In genomic region chr2:111157798-111158197, GRCh38 we compare ENCODE assay signal across 12 cellular contexts. TPM values are rescaled to one million over a fixed set of nuclear protein-coding genes. Genes with fewer than 3 reads are reported as not detected.
A peak's percentile ranks its signal among the peaks of the same experiment; 100 is the strongest.
DNase-seq lines count a peak whose midpoint lies in the region; ATAC-seq and TF ChIP-seq lines count a peak whose summit lies in the region.
"Had no signal": no experiment of that assay in that cellular context is flagged by ENCODE, and none has a peak within 500 bp of the region (broad histone marks: within the 10 kb centered on the region; RNA-seq: fewer than 3 reads in every experiment).

No MANE protein-coding gene starts in this region.

- no peaks in the 10 kb centered on the region for H3K27me3 ChIP-seq in WERI-Rb-1 (ENCODE audit: insufficient read depth, low read depth, severe bottlenecking)
- H3K27me3 ChIP-seq in prostate gland (replicated peaks; ENCODE audit: insufficient read depth), result no peaks in the 10 kb centered on the region

- H3K4me1 ChIP-seq in prostate gland (replicated peaks), result peaks cover 10% of the 10 kb centered on the region

- no peaks in the 10 kb centered on the region for H3K9me3 Mint-ChIP-seq in naive thymus-derived CD8-positive, alpha-beta T cell
- no peaks in the 10 kb centered on the region for H3K9me3 Mint-ChIP-seq in osteocyte (ENCODE audit: unreplicated experiment)
- H3K9me3 Mint-ChIP-seq: activated T-helper 2 cell treated with anti-CD3 and anti-CD28 coated beads, Interferon-gamma antibody, Interleukin-2, Interleukin-4, amounts not matched to agents 10 μg/mL and 5 μg/mL and 100 μg/mL, durations not matched to agents 14 hours and 24 hours and 36 hours had no signal

- intact Hi-C loops in prostate gland (cut with DNase I), result no loop called here

- no peaks in the 10 kb centered on the region for H3K27me3 Mint-ChIP-seq in naive thymus-derived CD8-positive, alpha-beta T cell
- no peaks in the 10 kb centered on the region for H3K27me3 Mint-ChIP-seq in osteocyte (ENCODE audit: unreplicated experiment)

- H3K27ac ChIP-seq in WERI-Rb-1, result no peak overlapping the region
- H3K27ac ChIP-seq in prostate gland, result no peak overlapping the region
- H3K27ac ChIP-seq: A549, SK-N-MC had no signal

- H3K36me3 ChIP-seq in WERI-Rb-1, result no peaks in the 10 kb centered on the region; the same call in 1 of the 2 replicates
- no peaks in the 10 kb centered on the region for H3K36me3 ChIP-seq in prostate gland

- no peak for TF ChIP-seq POLR2A in prostate gland (IDR thresholded peaks at IDR 0.05)

- H3K9me3 ChIP-seq in WERI-Rb-1 (ENCODE audit: severe bottlenecking) (no peaks in the 10 kb centered on the region), prostate gland (no peaks in the 10 kb centered on the region)
- H3K9me3 ChIP-seq: A549 had no signal

- peak overlapping the region in 8 of 10 donors; percentile 13 to 75 (median 64) for H3K4me3 Mint-ChIP-seq in naive thymus-derived CD8-positive, alpha-beta T cell
- H3K4me3 Mint-ChIP-seq in osteocyte (ENCODE audit: unreplicated experiment), result no peak overlapping the region

- H3K4me1 Mint-ChIP-seq in naive thymus-derived CD8-positive, alpha-beta T cell, result peaks cover 45 to 65% (median 58%) of the 10 kb centered on the region in 4 donors
- peaks cover 27% of the 10 kb centered on the region for H3K4me1 Mint-ChIP-seq in osteocyte (ENCODE audit: unreplicated experiment)

- 88% methylated on average over 2 of the region's 2 CpGs for WGBS in prostate gland

- H3K27ac Mint-ChIP-seq in naive thymus-derived CD8-positive, alpha-beta T cell, result peak overlapping the region; percentile 58 to 96 (median 92)
- H3K27ac Mint-ChIP-seq in osteocyte (ENCODE audit: unreplicated experiment), result no peak overlapping the region

- no peak for TF ChIP-seq CTCF in WERI-Rb-1 (IDR thresholded peaks at IDR 0.05; ENCODE audit: low read depth, low read length)
- TF ChIP-seq CTCF in prostate gland (IDR thresholded peaks at IDR 0.05), result no peak
- TF ChIP-seq CTCF in osteocyte (IDR thresholded peaks at IDR 0.05), result no peak

- DNase-seq in NCI-H345 (lab: John Stamatoyannopoulos, UW), result peak; percentile 17
- no peak for DNase-seq in NCI-H345 treated with DMSO at 0.1 percent for 48 hours (lab: John Stamatoyannopoulos, UW; ENCODE audit: unreplicated experiment)
- peak; percentile 53 for DNase-seq in Jurkat, Clone E6-1 (ENCODE audit: low read depth, low spot score)
- DNase-seq in naive thymus-derived CD8-positive, alpha-beta T cell, result no peak
- no peak for DNase-seq in WERI-Rb-1
- no peak for DNase-seq in prostate gland (ENCODE audit: low spot score)
- DNase-seq in osteocyte (ENCODE audit: extremely low spot score, unreplicated experiment), result no peak
- DNase-seq: kidney glomerular epithelial cell had no signal

- peak; percentile 62 for ATAC-seq in GM21786 (IDR thresholded peaks at IDR 0.05; ENCODE audit: unreplicated experiment)
- ATAC-seq in naive thymus-derived CD8-positive, alpha-beta T cell, result peak; percentile 45 to 53
- ATAC-seq: A549 had no signal

- no peak overlapping the region for H3K4me3 ChIP-seq in Jurkat, Clone E6-1 (ENCODE audit: low read length)
- H3K4me3 ChIP-seq in WERI-Rb-1 (ENCODE audit: low read depth, low read length) (no peak overlapping the region), prostate gland (no peak overlapping the region)
- H3K4me3 ChIP-seq: A549, SK-N-MC had no signal

- POLR2A ChIA-PET in naive thymus-derived CD8-positive, alpha-beta T cell (lab: Charles Lee), result interaction anchor here (2.3 kb wide), 1 partner anchor 37 kb away, joined by 8 read pairs; the partner anchor contains the start of gene BCL2L11

- peaks cover 0 to 43% (median under 1%) of the 10 kb centered on the region in 3 donors for H3K36me3 Mint-ChIP-seq in naive thymus-derived CD8-positive, alpha-beta T cell
- peaks cover 59% of the 10 kb centered on the region for H3K36me3 Mint-ChIP-seq in osteocyte (ENCODE audit: unreplicated experiment)

RNA-seq across cellular contexts. Expression of gene BCL2L11, which starts 37.1 kb away (rescaled TPM):
- 9.5 TPM for polyA plus RNA-seq in Jurkat, Clone E6-1 (2012; ENCODE audit: insufficient read depth, insufficient read length)
- 10 to 100 TPM; 36.0 to 39.8 TPM for total RNA-seq in naive thymus-derived CD8-positive, alpha-beta T cell
- polyA plus RNA-seq in naive thymus-derived CD8-positive, alpha-beta T cell, result 10 to 100 TPM in 2 of 3 donors, 1 to 10 TPM in 1; 8.7 to 16.2 (median 10.4) TPM
- total RNA-seq in prostate gland (10 to 100 TPM; 28.3 to 55.3 TPM), osteocyte (38.9 and 40.4 TPM in 2 replicates)

Comparison
In these comparisons a context has a peak if more than half of its experiments do, and no peak if none do; other contexts are left out.
1. DNase-seq: peak in NCI-H345 (single experiment) and Jurkat, Clone E6-1 (single experiment); none in NCI-H345 treated with DMSO at 0.1 percent for 48 hours (single experiment), naive thymus-derived CD8-positive, alpha-beta T cell (0 of 10), WERI-Rb-1 (single experiment), prostate gland (single experiment) and osteocyte (single experiment).